In genomic region chr16:29700253-29700987, GRCh38 we compare ENCODE assay signal across 8 cellular contexts. TPM values are rescaled to one million over a fixed set of nuclear protein-coding genes. Genes with fewer than 3 reads are reported as not detected.
DNase-seq lines count a peak whose midpoint lies in the region; ATAC-seq, FAIRE-seq and TF ChIP-seq lines count a peak whose summit lies in the region.

No MANE protein-coding gene starts in this region.

- H3K9me3 ChIP-seq in kidney (ENCODE audit: control insufficient read depth in 1 of 2, low read length in 2 of 2) = no peaks in the 10 kb centered on the region

- TF ChIP-seq CTCF in bronchial epithelial cell (IDR thresholded peaks at IDR 0.05; ENCODE audit: insufficient read depth, low read length, severe bottlenecking) (peak; percentile 83), kidney (IDR thresholded peaks at IDR 0.05; ENCODE audit: borderline replicate concordance, extremely low read depth, insufficient read depth) (peak; percentile 82)

- no peak for ATAC-seq in HG03159 (IDR thresholded peaks at IDR 0.05; ENCODE audit: unreplicated experiment)

- H3K27me3 ChIP-seq in bronchial epithelial cell (ENCODE audit: control insufficient read depth, insufficient read depth, low read length) = no peaks in the 10 kb centered on the region

- DNase-seq in 8988T = peak; percentile 49
- peak; percentile 63 for DNase-seq in GM19238 (ENCODE audit: insufficient read length, low spot score)
- peak; percentile 73 for DNase-seq in NCI-H2227 (lab: John Stamatoyannopoulos, UW; ENCODE audit: unreplicated experiment)
- DNase-seq in activated CD4-positive, CD25-positive, alpha-beta regulatory T cell treated with anti-CD3 and anti-CD28 coated beads, Interleukin-2, amount 50 U/mL, for 16 hours (ENCODE audit: low read depth, low spot score) = peak; percentile 54
- peak; percentile 81 for DNase-seq in bronchial epithelial cell (ENCODE audit: low read depth)
- DNase-seq in kidney = peak; percentile 86
- DNase-seq in stimulated activated CD4-positive, alpha-beta T cell treated with anti-CD3 and anti-CD28 coated beads, Interleukin-1b, Interleukin-23, amount 100 ng/mL, for 4 hours (ENCODE audit: low read depth in 2 of 2) = peak; percentile 66 to 73

- peaks cover 0 to 2% of the 10 kb centered on the region in 2 donors for H3K4me1 ChIP-seq in kidney (ENCODE audit: control insufficient read depth in 1 of 2, insufficient read depth in 1 of 2, low read depth in 1 of 2, low read length in 2 of 2)

- no peak overlapping the region for H3K9ac ChIP-seq in kidney (ENCODE audit: low read length in 2 of 2)

- intact Hi-C loops in kidney (cut with DNase I) = no loop called here

- FAIRE-seq in bronchial epithelial cell (lab: Jason Lieb, UNC) = no peak
- no peak for FAIRE-seq in kidney (lab: Jason Lieb, UNC)

- no peak overlapping the region for H3K27ac ChIP-seq in kidney (ENCODE audit: low read depth in 2 of 2, low read length in 2 of 2)

- H3K4me3 ChIP-seq in bronchial epithelial cell (ENCODE audit: low read depth, low read length) (no peak overlapping the region), kidney (ENCODE audit: low read length in 2 of 2) (no peak overlapping the region)

- H3K36me3 ChIP-seq in bronchial epithelial cell (ENCODE audit: control insufficient read depth, insufficient read depth, low read length) (no peaks in the 10 kb centered on the region), kidney (ENCODE audit: control insufficient read depth in 1 of 2, insufficient read depth in 2 of 2, low read length in 2 of 2) (no peaks in the 10 kb centered on the region)

RNA-seq across cellular contexts. Expression of gene QPRT, which starts 21.4 kb away (rescaled TPM):
- under 0.01 and 0.79 TPM in 2 replicates for total RNA-seq in bronchial epithelial cell
- 13.9 TPM for total RNA-seq in kidney
- 168 TPM for polyA plus RNA-seq in kidney (ENCODE audit: insufficient read depth, low read depth, low replicate concordance)

RNA-seq across cellular contexts. Expression of gene SPN, which starts 37.4 kb away (rescaled TPM):
- total RNA-seq in bronchial epithelial cell (not detected in 2 replicates), kidney (8.8 TPM)
- polyA plus RNA-seq in kidney (ENCODE audit: insufficient read depth, low read depth, low replicate concordance) = 1.0 TPM

RNA-seq across cellular contexts. Expression of gene C16orf54, which starts 45.4 kb away (rescaled TPM):
- total RNA-seq in bronchial epithelial cell (not detected in 2 replicates), kidney (4.9 TPM)
- 0.39 TPM for polyA plus RNA-seq in kidney (ENCODE audit: insufficient read depth, low read depth, low replicate concordance)
